Comparison of ENCODE assay signal across 8 cellular contexts in genomic region chr2:38740851-38741541, GRCh38. TPM values are rescaled to one million over a fixed set of nuclear protein-coding genes. Genes with fewer than 3 reads are reported as not detected.
DNase-seq lines count a peak whose midpoint lies in the region; ATAC-seq and TF ChIP-seq lines count a peak whose summit lies in the region.

No MANE protein-coding gene starts in this region.

- intact Hi-C loops in cardiac septum (cut with DNase I): loop anchor here (5.0 kb wide), 3 partner anchors 159 to 424 kb away; no protein-coding TSS in a partner anchor
- intact Hi-C loops in body of pancreas (cut with DNase I): loop anchor here (10.0 kb wide), 1 partner anchor 206 kb away; no protein-coding TSS in a partner anchor

- no peak overlapping the region for H3K4me3 ChIP-seq in cardiac muscle cell
- H3K4me3 ChIP-seq in body of pancreas: no peak overlapping the region

- DNase-seq in cardiac muscle cell (ENCODE audit: low read depth in 1 of 2, low spot score in 1 of 2): peak; percentile 63 to 72
- DNase-seq in cardiac septum (ENCODE audit: low spot score): no peak
- DNase-seq in NCI-H460 (ENCODE audit: extremely low read depth, low read depth): peak; percentile 22
- peak in 1 of 4 donors; percentile 38 for DNase-seq in body of pancreas
- peak; percentile 44 for DNase-seq in iris pigment epithelial cell (ENCODE audit: low read depth)
- DNase-seq in superior temporal gyrus (ENCODE audit: extremely low spot score): peak; percentile 84
- no peak for DNase-seq in T1000 (lab: John Stamatoyannopoulos, UW)
- DNase-seq in NCI-H1417 treated with DMSO at 0.1 percent for 48 hours (lab: John Stamatoyannopoulos, UW): no peak

- TF ChIP-seq CTCF in cardiac muscle cell (IDR thresholded peaks at IDR 0.05; ENCODE audit: low read depth, low read length) (peak; percentile 52), body of pancreas (IDR thresholded peaks at IDR 0.05) (peak; percentile 32 to 78 (median 69))

- WGBS in body of pancreas, 2 donors: 45 to 51% methylated on average over 11 of the region's 11 CpGs

- no peak for TF ChIP-seq POLR2A in body of pancreas (IDR thresholded peaks at IDR 0.05)

- peaks cover 21% of the 10 kb centered on the region for H3K36me3 ChIP-seq in cardiac muscle cell
- peaks cover 0 to 15% of the 10 kb centered on the region in 2 donors for H3K36me3 ChIP-seq in body of pancreas (replicated peaks in 1 of 2; ENCODE audit: insufficient read depth in 1 of 2, low read depth in 2 of 2)

- H3K27ac ChIP-seq in cardiac muscle cell (peak overlapping the region; percentile 34), body of pancreas (peak overlapping the region in 1 of 4 donors; percentile 22)

- H3K27me3 ChIP-seq in cardiac muscle cell: no peaks in the 10 kb centered on the region
- no peaks in the 10 kb centered on the region for H3K27me3 ChIP-seq in body of pancreas

- peak; percentile 55 for ATAC-seq in body of pancreas

- H3K9me3 ChIP-seq in cardiac muscle cell (ENCODE audit: low read depth) (no peaks in the 10 kb centered on the region), body of pancreas (no peaks in the 10 kb centered on the region)

- H3K4me1 ChIP-seq in cardiac muscle cell (ENCODE audit: low read depth) (peaks cover 19% of the 10 kb centered on the region), body of pancreas (peaks cover 11% of the 10 kb centered on the region)

RNA-seq across cellular contexts. Expression of gene SRSF7, which starts 10.2 kb away (rescaled TPM):
- total RNA-seq in cardiac muscle cell: 79.6 and 118 TPM in 2 replicates
- polyA plus RNA-seq in cardiac muscle cell: 136 and 179 TPM in 2 replicates
- 55.0 TPM for total RNA-seq in cardiac septum
- total RNA-seq in NCI-H460 (2014; rRNA removed; shearing (Covaris generic)): 76.1 and 79.9 TPM in 2 replicates
- 407 and 489 TPM in 2 replicates for polyA plus RNA-seq in NCI-H460 (2014; cell fraction: nucleus; rRNA removed)
- total RNA-seq in body of pancreas: 10 to 100 TPM; 55.8 to 68.2 TPM

RNA-seq across cellular contexts. Expression of gene GEMIN6, which starts 37.0 kb away (rescaled TPM):
- total RNA-seq in cardiac muscle cell (8.8 and 10.5 TPM in 2 replicates), cardiac septum (7.3 TPM), body of pancreas (1 to 10 TPM in 1 of 2 donors, under 1 TPM in 1; 0.33 to 1.8 TPM)
- 18.0 and 18.5 TPM in 2 replicates for polyA plus RNA-seq in cardiac muscle cell
- 24.6 and 25.0 TPM in 2 replicates for total RNA-seq in NCI-H460 (2014; rRNA removed; shearing (Covaris generic))
- 13.8 and 17.6 TPM in 2 replicates for polyA plus RNA-seq in NCI-H460 (2014; cell fraction: nucleus; rRNA removed)

Comparison
In these comparisons a context has a peak if more than half of its experiments do, and no peak if none do; other contexts are left out.
1. DNase-seq: peak in cardiac muscle cell (2 of 2), NCI-H460 (single experiment), iris pigment epithelial cell (single experiment) and superior temporal gyrus (single experiment); none in cardiac septum (single experiment), T1000 (single experiment) and NCI-H1417 treated with DMSO at 0.1 percent for 48 hours (single experiment).